ENCODE assay signal across 25 cellular contexts in genomic region chr12:92339198-92339821, GRCh38.
DNase-seq lines count a peak whose midpoint lies in the region; ATAC-seq and TF ChIP-seq lines count a peak whose summit lies in the region.
"Had no signal": no experiment of that assay in that cellular context is flagged by ENCODE, and none has a peak within 500 bp of the region (broad histone marks: within the 10 kb centered on the region; RNA-seq: fewer than 3 reads in every experiment).

No MANE protein-coding gene starts in this region.

- no peak overlapping the region for H3K4me3 Mint-ChIP-seq in CD4-positive, CD25-positive, alpha-beta regulatory T cell
- H3K4me3 Mint-ChIP-seq in activated B cell treated with CpG ODN at 0.5 μM for 24 hours = no peak overlapping the region
- H3K4me3 Mint-ChIP-seq in activated CD8-positive, alpha-beta memory T cell treated with anti-CD3 and anti-CD28 coated beads, Interleukin-2, amount 10 ng/mL, durations not matched to agents 7 days and 5 days = no peak overlapping the region
- H3K4me3 Mint-ChIP-seq: CD4-positive, alpha-beta T cell had no signal

- POLR2A ChIA-PET in activated B cell treated with CpG ODN at 0.5 μM for 24 hours (lab: Charles Lee) = interaction anchor here (1.0 to 3.4 kb wide), 2 partner anchors 24 to 195 kb away, joined by 3 to 20 read pairs; partner anchors contain the start of gene BTG1

- H3K23ac ChIP-seq in mesendoderm (ENCODE audit: low read length) = peak overlapping the region; percentile 75

- H4K5ac ChIP-seq in mesendoderm (ENCODE audit: low read length) = no peak overlapping the region

- no peak overlapping the region for H2BK5ac ChIP-seq in mesendoderm (ENCODE audit: low read length)

- no peaks in the 10 kb centered on the region for H3K27me3 Mint-ChIP-seq in CD4-positive, CD25-positive, alpha-beta regulatory T cell
- H3K27me3 Mint-ChIP-seq in activated B cell treated with CpG ODN at 0.5 μM for 24 hours = no peaks in the 10 kb centered on the region
- H3K27me3 Mint-ChIP-seq in activated CD8-positive, alpha-beta memory T cell treated with anti-CD3 and anti-CD28 coated beads, Interleukin-2, amount 10 ng/mL, durations not matched to agents 7 days and 5 days = no peaks in the 10 kb centered on the region
- H3K27me3 Mint-ChIP-seq: CD4-positive, alpha-beta T cell had no signal

- H4K20me1 ChIP-seq in osteoblast (ENCODE audit: insufficient read depth, low read length) = no peaks in the 10 kb centered on the region
- H4K20me1 ChIP-seq: BLaER1 had no signal

- intact Hi-C loops in activated B cell treated with CpG ODN at 0.5 μM for 24 hours (cut with micrococcal nuclease) (no loop called here), tibial artery (cut with DNase I; ENCODE audit: low total_unique reads) (no loop called here)

- H3K27me3 ChIP-seq in CD4-positive, CD25-positive, alpha-beta regulatory T cell (ENCODE audit: control insufficient read depth, insufficient read depth, low read length) = no peaks in the 10 kb centered on the region
- no peaks in the 10 kb centered on the region for H3K27me3 ChIP-seq in mesendoderm (ENCODE audit: insufficient read depth, low read length, poor library complexity)
- H3K27me3 ChIP-seq in osteoblast (ENCODE audit: insufficient read depth, low read length) = no peaks in the 10 kb centered on the region
- no peaks in the 10 kb centered on the region for H3K27me3 ChIP-seq in tibial artery
- H3K27me3 ChIP-seq: BLaER1 had no signal

- H3K4me1 Mint-ChIP-seq in CD4-positive, CD25-positive, alpha-beta regulatory T cell = peaks cover 5 to 17% (median 12%) of the 10 kb centered on the region in 4 donors
- H3K4me1 Mint-ChIP-seq in activated B cell treated with CpG ODN at 0.5 μM for 24 hours = peaks cover 46% of the 10 kb centered on the region
- H3K4me1 Mint-ChIP-seq in activated CD8-positive, alpha-beta memory T cell treated with anti-CD3 and anti-CD28 coated beads, Interleukin-2, amount 10 ng/mL, durations not matched to agents 7 days and 5 days = no peaks in the 10 kb centered on the region

- no peaks in the 10 kb centered on the region for H3K36me3 Mint-ChIP-seq in CD4-positive, CD25-positive, alpha-beta regulatory T cell
- no peaks in the 10 kb centered on the region for H3K36me3 Mint-ChIP-seq in activated B cell treated with CpG ODN at 0.5 μM for 24 hours (ENCODE audit: low read depth)
- H3K36me3 Mint-ChIP-seq in activated CD8-positive, alpha-beta memory T cell treated with anti-CD3 and anti-CD28 coated beads, Interleukin-2, amount 10 ng/mL, durations not matched to agents 7 days and 5 days = no peaks in the 10 kb centered on the region

- H4K8ac ChIP-seq in mesendoderm (ENCODE audit: low read depth, low read length) = no peak overlapping the region

- H3K4me2 ChIP-seq in mesendoderm (ENCODE audit: low read length) (no peak overlapping the region), osteoblast (ENCODE audit: insufficient read depth, low read length) (no peak overlapping the region)
- H3K4me2 ChIP-seq: BLaER1 had no signal

- no peak overlapping the region for H3K4ac ChIP-seq in mesendoderm (ENCODE audit: low read depth, low read length)

- no peak overlapping the region for H2BK15ac ChIP-seq in mesendoderm (replicated peaks; ENCODE audit: low read depth)

- H3K27ac ChIP-seq in CD4-positive, CD25-positive, alpha-beta regulatory T cell (ENCODE audit: insufficient read depth, low read length, poor library complexity, severe bottlenecking) = no peak overlapping the region
- no peak overlapping the region for H3K27ac ChIP-seq in mesendoderm (ENCODE audit: low read depth, low read length)
- no peak overlapping the region for H3K27ac ChIP-seq in osteoblast (ENCODE audit: low read depth, low read length)
- H3K27ac ChIP-seq in tibial artery = no peak overlapping the region
- H3K27ac ChIP-seq: BLaER1, HL-60 had no signal

- TF ChIP-seq CTCF in activated B cell treated with CpG ODN at 0.5 μM for 24 hours (IDR thresholded peaks at IDR 0.05) (no peak), osteoblast (IDR thresholded peaks at IDR 0.05; ENCODE audit: extremely low read depth, low read depth, low read length) (no peak), tibial artery (IDR thresholded peaks at IDR 0.05) (no peak)

- H3K79me2 ChIP-seq in mesendoderm (ENCODE audit: control insufficient read depth, insufficient read depth, low read length) (no peaks in the 10 kb centered on the region), osteoblast (ENCODE audit: insufficient read depth, low read length) (no peaks in the 10 kb centered on the region)

- no peak for ATAC-seq in CD4-positive, CD25-positive, alpha-beta regulatory T cell (ENCODE audit: low read depth in 2 of 2)
- no peak for ATAC-seq in activated B cell treated with CpG ODN at 0.5 μM for 24 hours (ENCODE audit: low read depth)
- ATAC-seq in activated CD8-positive, alpha-beta memory T cell treated with anti-CD3 and anti-CD28 coated beads, Interleukin-2, amount 10 ng/mL, durations not matched to agents 7 days and 5 days = no peak
- ATAC-seq: PC-3, SK-N-SH treated with all-trans-retinoic acid at 6 μM for 48 hours had no signal

- CTCF ChIA-PET in activated B cell treated with CpG ODN at 0.5 μM for 24 hours (lab: Charles Lee) = interaction anchor here (1.3 kb wide), 1 partner anchor 194 kb away, joined by 4 read pairs; the partner anchor contains the start of gene BTG1
- CTCF ChIA-PET in activated CD8-positive, alpha-beta memory T cell treated with anti-CD3 and anti-CD28 coated beads, Interleukin-2, amount 10 ng/mL, durations not matched to agents 7 days and 5 days (lab: Charles Lee) = no interaction called here

- no peaks in the 10 kb centered on the region for H3K9me3 Mint-ChIP-seq in CD4-positive, CD25-positive, alpha-beta regulatory T cell
- no peaks in the 10 kb centered on the region for H3K9me3 Mint-ChIP-seq in activated B cell treated with CpG ODN at 0.5 μM for 24 hours
- H3K9me3 Mint-ChIP-seq in activated CD8-positive, alpha-beta memory T cell treated with anti-CD3 and anti-CD28 coated beads, Interleukin-2, amount 10 ng/mL, durations not matched to agents 7 days and 5 days (ENCODE audit: low read depth) = no peaks in the 10 kb centered on the region
- H3K9me3 Mint-ChIP-seq: CD4-positive, alpha-beta T cell had no signal

- no peak overlapping the region for H2BK120ac ChIP-seq in mesendoderm (ENCODE audit: low read depth, low read length)

- no peaks in the 10 kb centered on the region for H3K9me3 ChIP-seq in CD4-positive, CD25-positive, alpha-beta regulatory T cell (ENCODE audit: control insufficient read depth in 2 of 2, low read length in 2 of 2)
- H3K9me3 ChIP-seq in osteoblast (ENCODE audit: low read depth, low read length) (no peaks in the 10 kb centered on the region), tibial artery (no peaks in the 10 kb centered on the region)
- H3K9me3 ChIP-seq: BLaER1 had no signal

- no peaks in the 10 kb centered on the region for H3K36me3 ChIP-seq in CD4-positive, CD25-positive, alpha-beta regulatory T cell (ENCODE audit: control insufficient read depth, insufficient read depth, low read length)
- H3K36me3 ChIP-seq in mesendoderm (ENCODE audit: control insufficient read depth, insufficient read depth, low read length) = no peaks in the 10 kb centered on the region
- no peaks in the 10 kb centered on the region for H3K36me3 ChIP-seq in osteoblast (ENCODE audit: insufficient read depth, low read length)
- H3K36me3 ChIP-seq in tibial artery = no peaks in the 10 kb centered on the region
- H3K36me3 ChIP-seq: BLaER1 had no signal

- peak overlapping the region; percentile 38 for H2AFZ ChIP-seq in osteoblast (ENCODE audit: low read length)

- no peak overlapping the region for H3K9ac ChIP-seq in mesendoderm (ENCODE audit: low read length)
- H3K9ac ChIP-seq: BLaER1 had no signal

- DNase-seq in CD4-positive, CD25-positive, alpha-beta regulatory T cell = no peak
- DNase-seq in activated B cell treated with CpG ODN at 0.5 μM for 24 hours (no peak), mesendoderm (no peak), osteoblast (ENCODE audit: insufficient read length, low spot score, missing footprints) (no peak), NCI-H187 treated with DMSO at 0.1 percent for 48 hours (lab: John Stamatoyannopoulos, UW) (no peak), tibial artery (no peak), HPDE6-E6E7 (ENCODE audit: extremely low spot score) (no peak)
- DNase-seq in activated CD8-positive, alpha-beta memory T cell treated with anti-CD3 and anti-CD28 coated beads, Interleukin-2, amount 10 ng/mL, durations not matched to agents 7 days and 5 days = no peak
- DNase-seq: CD4-positive, alpha-beta T cell; COR-L47; DMS53; GOT3; HCEC 1CT; Kasumi-1; NCI-H1092 treated with DMSO at 0.1 percent for 48 hours; NCI-H1436; NCI-H1930; NCI-H2107; NCI-H446; NCI-H524 treated with DMSO at 0.1 percent for 48 hours; NCI-H774; PC-3 had no signal

- no peak overlapping the region for H3K18ac ChIP-seq in mesendoderm (ENCODE audit: low read length)

- no peaks in the 10 kb centered on the region for H3K79me1 ChIP-seq in mesendoderm (ENCODE audit: low read length)

- peak overlapping the region in 2 of 3 donors; percentile 29 to 76 for H3K27ac Mint-ChIP-seq in CD4-positive, CD25-positive, alpha-beta regulatory T cell
- H3K27ac Mint-ChIP-seq in activated B cell treated with CpG ODN at 0.5 μM for 24 hours = peak overlapping the region; percentile 24
- no peak overlapping the region for H3K27ac Mint-ChIP-seq in activated CD8-positive, alpha-beta memory T cell treated with anti-CD3 and anti-CD28 coated beads, Interleukin-2, amount 10 ng/mL, durations not matched to agents 7 days and 5 days
- H3K27ac Mint-ChIP-seq: CD4-positive, alpha-beta T cell had no signal

- no peak overlapping the region for H3K4me3 ChIP-seq in CD4-positive, CD25-positive, alpha-beta regulatory T cell (ENCODE audit: low read depth, low read length)
- H3K4me3 ChIP-seq in mesendoderm (ENCODE audit: low read length) = no peak overlapping the region
- H3K4me3 ChIP-seq in osteoblast (ENCODE audit: insufficient read depth, low read length) = no peak overlapping the region
- no peak overlapping the region for H3K4me3 ChIP-seq in tibial artery
- H3K4me3 ChIP-seq: BLaER1 had no signal

- no peak overlapping the region for H3K56ac ChIP-seq in mesendoderm (ENCODE audit: low read length)

- WGBS in mesendoderm (ENCODE audit: extremely low coverage, insufficient coverage, low lambda C conversion rate) = no CpG with 5 or more reads among the region's 13 CpGs

- no peaks in the 10 kb centered on the region for H3K4me1 ChIP-seq in CD4-positive, CD25-positive, alpha-beta regulatory T cell (ENCODE audit: control insufficient read depth, insufficient read depth, low read length, poor library complexity, severe bottlenecking)
- H3K4me1 ChIP-seq in mesendoderm (ENCODE audit: control insufficient read depth, low read depth, low read length) (no peaks in the 10 kb centered on the region), osteoblast (ENCODE audit: insufficient read depth, low read length) (no peaks in the 10 kb centered on the region), tibial artery (peaks cover 0 to 4% (median 2%) of the 10 kb centered on the region in 4 donors)
- H3K4me1 ChIP-seq: BLaER1 had no signal

- no peak overlapping the region for H2AK5ac ChIP-seq in mesendoderm (ENCODE audit: low read length)
